ENCODE assay signal across 26 cellular contexts in the genomic region with DNA sequence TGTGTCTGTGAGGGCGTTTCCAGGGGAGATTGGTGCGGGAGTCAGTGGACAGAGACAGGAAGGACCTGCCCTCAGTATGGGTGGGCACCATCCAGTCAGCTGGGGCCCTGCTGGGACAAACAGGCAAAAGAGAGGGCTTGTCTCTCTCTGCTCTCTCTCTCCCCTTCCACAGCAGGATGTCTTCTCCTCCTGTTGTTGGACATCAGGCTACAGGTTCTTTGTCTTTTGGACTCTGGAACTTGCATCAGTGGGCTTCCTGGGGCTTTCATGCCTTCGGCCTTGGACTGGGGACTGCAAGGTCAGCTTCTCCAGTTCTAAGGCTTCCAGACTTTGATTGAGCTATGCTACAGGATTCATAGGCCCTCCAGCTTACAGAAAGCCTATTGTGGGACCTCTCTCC.
"Had no signal": no experiment of that assay in that cellular context is flagged by ENCODE, and none has a peak within 500 bp of the region (broad histone marks: within the 10 kb centered on the region; RNA-seq: fewer than 3 reads in every experiment).

No MANE protein-coding gene starts in this region.

- H3K9me3 Mint-ChIP-seq: endodermal cell; mesothelial cell of epicardium; naive B cell; natural killer cell treated with Interleukin-12 subunit alpha and Interleukin-12 subunit beta and Interleukin-15 and Interleukin-18, amount 100 ng/mL, for 72 hours; neural progenitor cell had no signal

- H3K4me3 ChIP-seq: gastrocnemius medialis, left lung, mucosa of descending colon, neural progenitor cell, prostate gland, right lobe of liver, stomach, thyroid gland, vagina had no signal

- H3K27me3 ChIP-seq: gastrocnemius medialis, left lung, neural progenitor cell, right lobe of liver, stomach, thyroid gland, vagina had no signal

- H3K27me3 Mint-ChIP-seq: naive B cell; natural killer cell treated with Interleukin-12 subunit alpha and Interleukin-12 subunit beta and Interleukin-15 and Interleukin-18, amount 100 ng/mL, for 72 hours had no signal

- H3K4me1 ChIP-seq: left lung, parathyroid adenoma, prostate gland, right lobe of liver, vagina had no signal

- H3K4me3 Mint-ChIP-seq: endodermal cell; mesothelial cell of epicardium; naive B cell; natural killer cell treated with Interleukin-12 subunit alpha and Interleukin-12 subunit beta and Interleukin-15 and Interleukin-18, amount 100 ng/mL, for 72 hours; neural progenitor cell had no signal

- H3K36me3 Mint-ChIP-seq: naive B cell; natural killer cell treated with Interleukin-12 subunit alpha and Interleukin-12 subunit beta and Interleukin-15 and Interleukin-18, amount 100 ng/mL, for 72 hours had no signal

- DNase-seq: effector CD8-positive, alpha-beta T cell; endodermal cell; foreskin fibroblast; gastrocnemius medialis; head of caudate nucleus; mesenchymal stem cell; mucosa of descending colon; naive B cell; right lobe of liver; small intestine; stimulated activated CD4-positive, alpha-beta T cell treated with anti-CD3 and anti-CD28 coated beads, Interleukin-15, amount 100 ng/mL, for 24 hours; stimulated activated CD4-positive, alpha-beta T cell treated with anti-CD3 and anti-CD28 coated beads, Interleukin-4, amount 100 ng/mL, for 1 hour; stimulated activated CD8-positive, alpha-beta memory T cell treated with anti-CD3 and anti-CD28 coated beads, Interleukin-4, amount 100 ng/mL, for 48 hours; stimulated activated naive CD4-positive, alpha-beta T cell treated with Interleukin-2 at 50 U/mL for 16 hours; stomach; thyroid gland; trophoblast cell had no signal

- ATAC-seq: esophagus mucosa; gastrocnemius medialis; left lung; mucosa of descending colon; natural killer cell treated with Interleukin-12 subunit alpha and Interleukin-12 subunit beta and Interleukin-15 and Interleukin-18, amount 100 ng/mL, for 72 hours had no signal

- H3K27ac ChIP-seq: epithelial cell of prostate, left lung, neural progenitor cell, parathyroid adenoma, prostate gland, right lobe of liver, stomach, thyroid gland, vagina had no signal

- H3K27ac Mint-ChIP-seq: endodermal cell, mesothelial cell of epicardium, naive B cell, neural progenitor cell had no signal

- H3K4me1 Mint-ChIP-seq: naive B cell, neural progenitor cell had no signal

- H3K9me3 ChIP-seq: gastrocnemius medialis, left lung, mucosa of descending colon, prostate gland, right lobe of liver, stomach, thyroid gland, vagina had no signal
